In the genomic region with DNA sequence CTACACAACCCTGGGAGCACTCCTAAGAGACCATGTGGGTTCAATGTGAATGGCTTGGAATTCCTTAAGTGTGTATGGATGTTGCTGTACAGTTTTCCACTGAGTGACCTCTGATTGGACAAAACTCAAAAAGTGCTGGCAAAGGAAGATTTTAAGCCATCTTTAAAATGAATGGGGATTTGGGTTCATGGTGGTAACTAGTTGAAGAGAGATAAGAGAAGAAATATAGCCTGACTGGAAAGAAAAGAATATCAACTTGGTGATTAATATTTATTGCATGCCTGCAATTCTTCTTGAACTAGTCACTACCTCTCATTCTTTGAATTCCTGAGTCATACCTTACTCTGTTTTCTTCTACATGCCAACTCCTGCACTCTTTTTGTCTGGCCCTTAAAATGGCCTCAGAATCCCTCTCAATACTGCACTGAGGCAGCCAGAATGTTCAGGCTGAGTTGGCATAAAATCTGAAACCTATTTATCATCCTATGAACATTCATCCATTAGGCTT, we compare ENCODE assay signal across 15 cellular contexts.
A peak's percentile ranks its signal among the peaks of the same experiment; 100 is the strongest.
DNase-seq lines count a peak whose midpoint lies in the region; FAIRE-seq lines count a peak whose summit lies in the region.
"Had no signal": no experiment of that assay in that cellular context is flagged by ENCODE, and none has a peak within 500 bp of the region (broad histone marks: within the 10 kb centered on the region; RNA-seq: fewer than 3 reads in every experiment).

No MANE protein-coding gene starts in this region.

- peak overlapping the region; percentile 97 for H3K27ac ChIP-seq in ACC112 (ENCODE audit: low read depth, low read length)
- H3K27ac ChIP-seq: gastroesophageal sphincter, upper lobe of left lung had no signal

- H3K4me3 ChIP-seq in ACC112 (ENCODE audit: low read depth, low read length) (peak overlapping the region; percentile 2; the same call in 1 of the 2 replicates), adipocyte (ENCODE audit: low read length) (no peak overlapping the region)
- H3K4me3 ChIP-seq: gastroesophageal sphincter, upper lobe of left lung had no signal

- peaks cover 56% of the 10 kb centered on the region for H3K4me1 ChIP-seq in ACC112 (ENCODE audit: control insufficient read depth, insufficient read depth, low read length, unreplicated experiment)
- peaks cover 40% of the 10 kb centered on the region for H3K4me1 ChIP-seq in adipocyte (ENCODE audit: control insufficient read depth, insufficient read depth, low read length)
- H3K4me1 ChIP-seq: upper lobe of left lung had no signal

- no peaks in the 10 kb centered on the region for H3K9me3 ChIP-seq in adipocyte (ENCODE audit: control insufficient read depth, low read length)
- H3K9me3 ChIP-seq: gastroesophageal sphincter, upper lobe of left lung had no signal

- DNase-seq in HTR-8/SVneo (ENCODE audit: insufficient read length, low spot score) (peak; percentile 48), adipocyte (ENCODE audit: low read depth) (no peak), glomerular visceral epithelial cell (ENCODE audit: extremely low spot score) (peak; percentile 80), NCI-H1092 treated with DMSO at 0.1 percent for 48 hours (lab: John Stamatoyannopoulos, UW) (no peak), GF-D8 (lab: John Stamatoyannopoulos, UW) (no peak), NCI-H510A treated with DMSO at 0.1 percent for 48 hours (lab: John Stamatoyannopoulos, UW) (no peak), middle frontal gyrus (ENCODE audit: extremely low spot score, low spot score) (no peak)
- DNase-seq: activated CD4-positive, alpha-beta memory T cell treated with anti-CD3 and anti-CD28 coated beads, Interleukin-2, amount 10 ng/mL, durations not matched to agents 7 days and 5 days; activated naive CD4-positive, alpha-beta T cell; DMS53; KG1; upper lobe of left lung had no signal

- peak overlapping the region; percentile 52 for H3K9ac ChIP-seq in adipocyte (ENCODE audit: low read length)

- H3K79me2 ChIP-seq in ACC112 (ENCODE audit: control insufficient read depth, insufficient read depth, low read length, unreplicated experiment) = peaks cover 11% of the 10 kb centered on the region

- H3K27me3 ChIP-seq in ACC112 (ENCODE audit: insufficient read depth, low read length) (no peaks in the 10 kb centered on the region), adipocyte (replicated peaks; ENCODE audit: control insufficient read depth, insufficient read depth, low read length) (no peaks in the 10 kb centered on the region)
- H3K27me3 ChIP-seq: gastroesophageal sphincter, upper lobe of left lung had no signal

- H3K36me3 ChIP-seq in ACC112 (ENCODE audit: insufficient read depth, low read length) (no peaks in the 10 kb centered on the region), adipocyte (ENCODE audit: control insufficient read depth, insufficient read depth, low read length, severe bottlenecking) (no peaks in the 10 kb centered on the region)
- H3K36me3 ChIP-seq: gastroesophageal sphincter, upper lobe of left lung had no signal

- FAIRE-seq in HTR-8/SVneo (lab: Jason Lieb, UNC) = no peak
- FAIRE-seq: colon had no signal

- peak overlapping the region; percentile 75 for H2AFZ ChIP-seq in ACC112 (ENCODE audit: low read length, unreplicated experiment)

Comparison
In these comparisons a context has a peak if more than half of its experiments do, and no peak if none do; other contexts are left out.
1. DNase-seq: peak in HTR-8/SVneo (single experiment) and glomerular visceral epithelial cell (single experiment); none in adipocyte (single experiment), NCI-H1092 treated with DMSO at 0.1 percent for 48 hours (single experiment), GF-D8 (single experiment), NCI-H510A treated with DMSO at 0.1 percent for 48 hours (single experiment) and middle frontal gyrus (single experiment).